1 cellular context compared by ENCODE assay signal in genomic region chr5:73375949-73376348, GRCh38.
TF ChIP-seq lines count a peak whose summit lies in the region.

No MANE protein-coding gene starts in this region.

TF ChIP-seq in SK-N-SH, 30 proteins besides CTCF, POLR2A, EP300 and RAD21 (continued from another document):
- TF ChIP-seq REST (IDR thresholded peaks at IDR 0.05; ENCODE audit: low read depth, low read length) (no peak), CHD2 (IDR thresholded peaks at IDR 0.05; ENCODE audit: low read length, partially characterized antibody) (no peak), GATA2 (CRISPR knock-in tag; IDR thresholded peaks at IDR 0.05) (no peak), GABPA (IDR thresholded peaks at IDR 0.05; ENCODE audit: low read depth) (no peak), JUND (IDR thresholded peaks at IDR 0.05) (no peak), ELF1 (IDR thresholded peaks at IDR 0.05) (no peak), RCOR1 (IDR thresholded peaks at IDR 0.05; ENCODE audit: low read length) (no peak), FOXM1 (IDR thresholded peaks at IDR 0.05; ENCODE audit: low read depth) (no peak), YY1 (IDR thresholded peaks at IDR 0.05; ENCODE audit: low read depth) (no peak), ZBTB33 (IDR thresholded peaks at IDR 0.05; ENCODE audit: borderline replicate concordance, low read depth) (no peak), SMC3 (IDR thresholded peaks at IDR 0.05; ENCODE audit: low read depth, low read length) (no peak), NRF1 (IDR thresholded peaks at IDR 0.05; ENCODE audit: low read depth, low read length) (no peak), TEAD4 (IDR thresholded peaks at IDR 0.05; ENCODE audit: borderline replicate concordance, insufficient read depth) (no peak), MXI1 (IDR thresholded peaks at IDR 0.05; ENCODE audit: low read depth, low read length) (no peak)
- TF ChIP-seq, protein P1, sequence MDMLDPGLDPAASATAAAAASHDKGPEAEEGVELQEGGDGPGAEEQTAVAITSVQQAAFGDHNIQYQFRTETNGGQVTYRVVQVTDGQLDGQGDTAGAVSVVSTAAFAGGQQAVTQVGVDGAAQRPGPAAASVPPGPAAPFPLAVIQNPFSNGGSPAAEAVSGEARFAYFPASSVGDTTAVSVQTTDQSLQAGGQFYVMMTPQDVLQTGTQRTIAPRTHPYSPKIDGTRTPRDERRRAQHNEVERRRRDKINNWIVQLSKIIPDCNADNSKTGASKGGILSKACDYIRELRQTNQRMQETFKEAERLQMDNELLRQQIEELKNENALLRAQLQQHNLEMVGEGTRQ (IDR thresholded peaks at IDR 0.05; ENCODE audit: borderline replicate concordance, low read depth, low read length): no peak
